8 cellular contexts compared by ENCODE assay signal in the genomic region with DNA sequence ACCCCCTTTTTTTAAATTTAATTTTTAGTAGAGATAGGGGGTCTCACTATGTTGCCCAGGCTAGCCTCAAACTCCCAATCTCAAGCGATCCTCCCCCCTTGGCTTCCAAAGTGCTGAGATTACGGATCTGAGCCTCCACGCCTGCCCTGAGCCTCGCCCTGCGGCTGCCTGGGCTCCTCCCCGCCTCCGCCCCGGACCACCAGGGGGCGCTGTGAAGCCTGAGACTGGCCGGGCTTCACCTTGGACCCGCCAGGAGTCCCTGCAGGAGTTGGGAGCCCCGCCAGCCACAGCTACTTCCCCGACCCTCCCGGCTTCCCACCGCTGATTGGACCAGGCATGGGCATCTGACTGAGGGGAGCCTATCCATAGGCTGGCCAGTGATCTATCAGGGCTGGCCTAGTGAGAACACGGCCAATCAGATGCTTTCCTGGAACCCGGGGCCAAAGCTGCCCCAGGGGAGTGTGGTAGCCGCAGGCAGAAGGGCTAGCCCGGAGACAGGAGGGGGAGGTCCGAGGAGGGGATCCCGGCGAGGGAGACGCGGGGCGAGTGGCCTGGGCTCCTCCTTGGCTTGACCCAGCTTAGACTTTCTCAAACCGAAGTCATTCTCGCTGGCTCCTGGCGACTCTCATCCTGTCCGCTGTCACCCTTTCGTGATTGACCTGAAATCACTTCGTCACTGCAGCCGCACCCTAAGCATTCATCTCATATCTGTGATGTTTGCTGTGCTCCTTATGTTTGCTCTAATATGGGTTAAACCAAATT. TPM values are rescaled to one million over a fixed set of nuclear protein-coding genes. Genes with fewer than 3 reads are reported as not detected.
DNase-seq lines count a peak whose midpoint lies in the region; ATAC-seq and TF ChIP-seq lines count a peak whose summit lies in the region.

No MANE protein-coding gene starts in this region.

- peaks cover 7% of the 10 kb centered on the region for H3K27me3 Mint-ChIP-seq in activated T-helper 1 cell treated with anti-CD3 and anti-CD28 coated beads, Interleukin-12 subunit alpha, Interleukin-12 subunit beta, Interleukin-2, Interleukin-4 antibody, amounts not matched to agents 30 ng/mL and 10 ng/mL and 1 ng/mL, durations not matched to agents 14 hours and 24 hours and 36 hours (ENCODE audit: insufficient read depth)
- H3K27me3 Mint-ChIP-seq in naive thymus-derived CD8-positive, alpha-beta T cell: no peaks in the 10 kb centered on the region

- TF ChIP-seq CTCF in DND-41 (IDR thresholded peaks at IDR 0.05; ENCODE audit: borderline replicate concordance, extremely low read depth, low read length, poor library complexity, severe bottlenecking) (peak; percentile 100), KMS-11 (conservative IDR thresholded peaks at IDR 0.05; ENCODE audit: low read depth, low read length) (peak; percentile 92), Peyer's patch (IDR thresholded peaks at IDR 0.05) (peak; percentile 97 to 100 (median 99)), fibroblast of mammary gland (conservative IDR thresholded peaks at IDR 0.05; ENCODE audit: control insufficient read depth, insufficient read depth, low read depth, low read length) (peak; percentile 85)

- H3K27me3 ChIP-seq in DND-41 (ENCODE audit: insufficient read depth, low read length, poor library complexity) (no peaks in the 10 kb centered on the region), KMS-11 (ENCODE audit: insufficient read depth, low read depth) (no peaks in the 10 kb centered on the region), Peyer's patch (no peaks in the 10 kb centered on the region)

- H3K27ac ChIP-seq in DND-41 (ENCODE audit: low read length) (peak overlapping the region; percentile 71), KMS-11 (peak overlapping the region; percentile 57), Peyer's patch (peak overlapping the region; percentile 81 to 98 (median 90))

- H3K4me3 ChIP-seq in DND-41 (ENCODE audit: low read depth in 1 of 2, low read length in 2 of 2): peak overlapping the region; percentile 28 to 63
- no peak overlapping the region for H3K4me3 ChIP-seq in KMS-11 (IDR thresholded peaks at IDR 0.05; ENCODE audit: insufficient read depth, low read depth, low read length)
- peak overlapping the region; percentile 48 to 70 (median 62) for H3K4me3 ChIP-seq in Peyer's patch
- peak overlapping the region; percentile 77 for H3K4me3 ChIP-seq in fibroblast of mammary gland (ENCODE audit: control insufficient read depth, low read depth, low read length)

- H3K9ac ChIP-seq in DND-41 (ENCODE audit: low read depth, low read length): peak overlapping the region; percentile 54
- H3K9ac ChIP-seq in KMS-11: peak overlapping the region; percentile 46

- peak overlapping the region; percentile 92 for H3K4me3 Mint-ChIP-seq in activated T-helper 1 cell treated with anti-CD3 and anti-CD28 coated beads, Interleukin-12 subunit alpha, Interleukin-12 subunit beta, Interleukin-2, Interleukin-4 antibody, amounts not matched to agents 30 ng/mL and 10 ng/mL and 1 ng/mL, durations not matched to agents 14 hours and 24 hours and 36 hours
- H3K4me3 Mint-ChIP-seq in naive thymus-derived CD8-positive, alpha-beta T cell: peak overlapping the region; percentile 78 to 98 (median 90)

- ATAC-seq in DND-41 (ENCODE audit: insufficient read depth, low read depth) (peak; percentile 99), GM21737 (IDR thresholded peaks at IDR 0.05; ENCODE audit: unreplicated experiment) (peak; percentile 96)
- peak; percentile 82 to 85 for ATAC-seq in naive thymus-derived CD8-positive, alpha-beta T cell

- peak overlapping the region; percentile 90 for H3K4me2 ChIP-seq in DND-41 (ENCODE audit: insufficient read depth, low read length)
- peak overlapping the region; percentile 87 for H3K4me2 ChIP-seq in KMS-11

- peak; percentile 82 to 84 for TF ChIP-seq POLR2A in Peyer's patch (IDR thresholded peaks at IDR 0.05)

- intact Hi-C loops in activated T-helper 1 cell treated with anti-CD3 and anti-CD28 coated beads, Interleukin-12 subunit alpha, Interleukin-12 subunit beta, Interleukin-2, Interleukin-4 antibody, amounts not matched to agents 30 ng/mL and 10 ng/mL and 1 ng/mL, durations not matched to agents 14 hours and 24 hours and 36 hours (cut with micrococcal nuclease): loop anchor here (1.0 to 10.0 kb wide), 9 partner anchors 8 to 808 kb away; a partner anchor contains a TSS

- no peaks in the 10 kb centered on the region for H3K36me3 Mint-ChIP-seq in activated T-helper 1 cell treated with anti-CD3 and anti-CD28 coated beads, Interleukin-12 subunit alpha, Interleukin-12 subunit beta, Interleukin-2, Interleukin-4 antibody, amounts not matched to agents 30 ng/mL and 10 ng/mL and 1 ng/mL, durations not matched to agents 14 hours and 24 hours and 36 hours (ENCODE audit: low read depth)
- H3K36me3 Mint-ChIP-seq in naive thymus-derived CD8-positive, alpha-beta T cell: no peaks in the 10 kb centered on the region

- H3K4me1 ChIP-seq in DND-41 (ENCODE audit: insufficient read depth, low read length): peaks cover 27% of the 10 kb centered on the region
- H3K4me1 ChIP-seq in KMS-11 (ENCODE audit: low read depth, poor library complexity, severe bottlenecking): peaks cover 3% of the 10 kb centered on the region
- peaks cover 6 to 33% (median 11%) of the 10 kb centered on the region in 4 donors for H3K4me1 ChIP-seq in Peyer's patch

- peak overlapping the region; percentile 88 for H3K27ac Mint-ChIP-seq in activated T-helper 1 cell treated with anti-CD3 and anti-CD28 coated beads, Interleukin-12 subunit alpha, Interleukin-12 subunit beta, Interleukin-2, Interleukin-4 antibody, amounts not matched to agents 30 ng/mL and 10 ng/mL and 1 ng/mL, durations not matched to agents 14 hours and 24 hours and 36 hours
- H3K27ac Mint-ChIP-seq in naive thymus-derived CD8-positive, alpha-beta T cell: peak overlapping the region; percentile 60 to 95 (median 90)

- H3K79me2 ChIP-seq in DND-41 (ENCODE audit: insufficient read depth, low read length): no peaks in the 10 kb centered on the region
- no peaks in the 10 kb centered on the region for H3K79me2 ChIP-seq in KMS-11 (ENCODE audit: insufficient read depth, low read depth)

- peaks cover 27% of the 10 kb centered on the region for H3K4me1 Mint-ChIP-seq in activated T-helper 1 cell treated with anti-CD3 and anti-CD28 coated beads, Interleukin-12 subunit alpha, Interleukin-12 subunit beta, Interleukin-2, Interleukin-4 antibody, amounts not matched to agents 30 ng/mL and 10 ng/mL and 1 ng/mL, durations not matched to agents 14 hours and 24 hours and 36 hours (ENCODE audit: low read depth)
- peaks cover 19 to 36% (median 32%) of the 10 kb centered on the region in 4 donors for H3K4me1 Mint-ChIP-seq in naive thymus-derived CD8-positive, alpha-beta T cell

- no peaks in the 10 kb centered on the region for H3K36me3 ChIP-seq in DND-41 (ENCODE audit: insufficient read depth, low read length)
- H3K36me3 ChIP-seq in KMS-11 (ENCODE audit: insufficient read depth): no peaks in the 10 kb centered on the region
- H3K36me3 ChIP-seq in Peyer's patch: no peaks in the 10 kb centered on the region

- H2AFZ ChIP-seq in DND-41 (ENCODE audit: low read depth, low read length) (peak overlapping the region; percentile 93), KMS-11 (ENCODE audit: low read depth) (peak overlapping the region; percentile 72)

- no peaks in the 10 kb centered on the region for H3K9me3 ChIP-seq in DND-41 (ENCODE audit: insufficient read depth, low read length, severe bottlenecking)
- no peaks in the 10 kb centered on the region for H3K9me3 ChIP-seq in Peyer's patch

- DNase-seq in DND-41 (peak; percentile 98), Peyer's patch (peak; percentile 96 to 99 (median 99)), fibroblast of mammary gland (ENCODE audit: low read depth) (peak; percentile 98)
- peak; percentile 94 for DNase-seq in activated T-helper 1 cell treated with anti-CD3 and anti-CD28 coated beads, Interleukin-12 subunit alpha, Interleukin-12 subunit beta, Interleukin-2, Interleukin-4 antibody, amounts not matched to agents 30 ng/mL and 10 ng/mL and 1 ng/mL, durations not matched to agents 14 hours and 24 hours and 36 hours (ENCODE audit: low spot score)
- DNase-seq in naive thymus-derived CD8-positive, alpha-beta T cell: peak; percentile 82 to 94 (median 88)
- DNase-seq in stimulated activated naive CD4-positive, alpha-beta T cell (lab: John Stamatoyannopoulos, UW): peak; percentile 76 to 88 (median 82)

- POLR2A ChIA-PET in naive thymus-derived CD8-positive, alpha-beta T cell (lab: Charles Lee): interaction anchor here (0.6 to 1.5 kb wide), 8 partner anchors 15 to 248 kb away, joined by 3 to 4 read pairs (median 3); a partner anchor contains a TSS

- H4K20me1 ChIP-seq in DND-41 (ENCODE audit: insufficient read depth, low read length) (no peaks in the 10 kb centered on the region), KMS-11 (ENCODE audit: insufficient read depth) (no peaks in the 10 kb centered on the region)

- H3K9me3 Mint-ChIP-seq in activated T-helper 1 cell treated with anti-CD3 and anti-CD28 coated beads, Interleukin-12 subunit alpha, Interleukin-12 subunit beta, Interleukin-2, Interleukin-4 antibody, amounts not matched to agents 30 ng/mL and 10 ng/mL and 1 ng/mL, durations not matched to agents 14 hours and 24 hours and 36 hours: no peaks in the 10 kb centered on the region
- no peaks in the 10 kb centered on the region for H3K9me3 Mint-ChIP-seq in naive thymus-derived CD8-positive, alpha-beta T cell

RNA-seq across cellular contexts. Expression of a gene that starts 15.1 kb away (rescaled TPM):
- total RNA-seq in Peyer's patch: 100 to 1,000 TPM in 3 of 4 donors, 10 to 100 TPM in 1; 52.8 to 450 (median 392) TPM
- 13.4 TPM in 2 replicates for total RNA-seq in activated T-helper 1 cell treated with anti-CD3 and anti-CD28 coated beads, Interleukin-12 subunit alpha, Interleukin-12 subunit beta, Interleukin-2, Interleukin-4 antibody, amounts not matched to agents 30 ng/mL and 10 ng/mL and 1 ng/mL, durations not matched to agents 14 hours and 24 hours and 36 hours
- 1 to 10 TPM; 1.3 to 1.6 TPM for total RNA-seq in naive thymus-derived CD8-positive, alpha-beta T cell
- under 1 TPM; 0.15 to 0.43 (median 0.28) TPM for polyA plus RNA-seq in naive thymus-derived CD8-positive, alpha-beta T cell
